ENCODE assay signal across 8 cellular contexts in genomic region chr7:112550468-112551060, GRCh38.
DNase-seq lines count a peak whose midpoint lies in the region; ATAC-seq and TF ChIP-seq lines count a peak whose summit lies in the region.

No MANE protein-coding gene starts in this region.

- H3K27ac Mint-ChIP-seq in memory B cell = no peak overlapping the region

- H3K27me3 Mint-ChIP-seq in memory B cell = peaks cover 3% of the 10 kb centered on the region

- H3K4me3 Mint-ChIP-seq in memory B cell = no peak overlapping the region

- no peaks in the 10 kb centered on the region for H3K36me3 Mint-ChIP-seq in memory B cell

- ATAC-seq in HG03520 (IDR thresholded peaks at IDR 0.05; ENCODE audit: unreplicated experiment) = peak; percentile 92
- peak; percentile 60 for ATAC-seq in memory B cell (ENCODE audit: low read depth)

- peak; percentile 76 for TF ChIP-seq CTCF in GM20000 (IDR thresholded peaks at IDR 0.05; ENCODE audit: extremely low read depth, missing control alignments)

- no peaks in the 10 kb centered on the region for H3K9me3 Mint-ChIP-seq in memory B cell

- no peaks in the 10 kb centered on the region for H3K4me1 Mint-ChIP-seq in memory B cell

- DNase-seq in activated gamma-delta T cell treated with Interleukin-2 at 50 U/mL for 16 hours (peak; percentile 13), activated gamma-delta T cell (lab: John Stamatoyannopoulos, UW) (no peak), GM20000 (ENCODE audit: low spot score) (peak; percentile 67), OCI-M2 (lab: John Stamatoyannopoulos, UW; ENCODE audit: unreplicated experiment) (peak; percentile 32), dermis blood vessel endothelial cell (peak; percentile 84), memory B cell (ENCODE audit: low spot score in 2 of 2) (peak; percentile 32 to 52)
- no peak for DNase-seq in activated CD8-positive, alpha-beta memory T cell treated with anti-CD3 and anti-CD28 coated beads, Interleukin-2, amount 50 U/mL, for 4 hours

Comparison
In these comparisons a context has a peak if more than half of its experiments do, and no peak if none do; other contexts are left out.
1. DNase-seq: peak in activated gamma-delta T cell treated with Interleukin-2 at 50 U/mL for 16 hours (single experiment), GM20000 (single experiment), OCI-M2 (single experiment), dermis blood vessel endothelial cell (single experiment) and memory B cell (2 of 2); none in activated gamma-delta T cell (single experiment) and activated CD8-positive, alpha-beta memory T cell treated with anti-CD3 and anti-CD28 coated beads, Interleukin-2, amount 50 U/mL, for 4 hours (single experiment).